In genomic region chr14:95597784-95598204, GRCh38 we compare ENCODE assay signal across 8 cellular contexts.
DNase-seq lines count a peak whose midpoint lies in the region; ATAC-seq lines count a peak whose summit lies in the region.

No MANE protein-coding gene starts in this region.

- no peak overlapping the region for H3K4me3 Mint-ChIP-seq in T-helper 17 cell

- peaks cover 12% of the 10 kb centered on the region for H3K27me3 Mint-ChIP-seq in T-helper 17 cell

- no peak overlapping the region for H3K27ac Mint-ChIP-seq in T-helper 17 cell

- peaks cover 3% of the 10 kb centered on the region for H3K36me3 Mint-ChIP-seq in T-helper 17 cell (ENCODE audit: low read depth)

- ATAC-seq in GM18498 (IDR thresholded peaks at IDR 0.05; ENCODE audit: unreplicated experiment) (no peak), T-helper 17 cell (no peak)

- no peaks in the 10 kb centered on the region for H3K9me3 ChIP-seq in T-helper 17 cell (ENCODE audit: control insufficient read depth, low read length, poor library complexity, severe bottlenecking)

- no peaks in the 10 kb centered on the region for H3K4me1 Mint-ChIP-seq in T-helper 17 cell

- intact Hi-C loops in posterior cingulate gyrus (cut with DNase I): no loop called here

- DNase-seq in activated CD4-positive, alpha-beta T cell treated with anti-CD3 and anti-CD28 coated beads for 48 hours: peak; percentile 17
- no peak for DNase-seq in activated CD4-positive, alpha-beta T cell treated with anti-CD3 and anti-CD28 coated beads for 1 hour
- peak; percentile 26 for DNase-seq in NCI-H1436 treated with DMSO at 0.1 percent for 48 hours (lab: John Stamatoyannopoulos, UW)
- DNase-seq in ecto neural progenitor cell (ENCODE audit: low spot score): peak; percentile 80
- DNase-seq in posterior cingulate gyrus: peak in 8 of 10 donors; percentile 12 to 87 (median 31)
- no peak for DNase-seq in activated naive CD4-positive, alpha-beta T cell treated with anti-CD3 and anti-CD28 coated beads, Interleukin-2, amount 50 U/mL, for 16 hours
- no peak for DNase-seq in T-helper 17 cell

Comparison
In these comparisons a context has a peak if more than half of its experiments do, and no peak if none do; other contexts are left out.
1. DNase-seq: peak in activated CD4-positive, alpha-beta T cell treated with anti-CD3 and anti-CD28 coated beads for 48 hours (single experiment), NCI-H1436 treated with DMSO at 0.1 percent for 48 hours (single experiment), ecto neural progenitor cell (single experiment) and posterior cingulate gyrus (8 of 10); none in activated CD4-positive, alpha-beta T cell treated with anti-CD3 and anti-CD28 coated beads for 1 hour (single experiment), activated naive CD4-positive, alpha-beta T cell treated with anti-CD3 and anti-CD28 coated beads, Interleukin-2, amount 50 U/mL, for 16 hours (single experiment) and T-helper 17 cell (0 of 3).